Comparison of ENCODE assay signal across 24 cellular contexts in genomic region chr2:237343993-237344392, GRCh38.
"Had no signal": no experiment of that assay in that cellular context is flagged by ENCODE, and none has a peak within 500 bp of the region (broad histone marks: within the 10 kb centered on the region; RNA-seq: fewer than 3 reads in every experiment).

No MANE protein-coding gene starts in this region.

- DNase-seq: activated B cell treated with CpG ODN at 0.5 μM for 24 hours; activated CD4-positive, alpha-beta T cell treated with anti-CD3 and anti-CD28 coated beads for 1 hour; activated CD4-positive, alpha-beta T cell treated with anti-CD3 and anti-CD28 coated beads, Interleukin-2, amount 10 ng/mL, durations not matched to agents 24 days and 14 days; activated CD4-positive, alpha-beta T cell treated with anti-CD3 and anti-CD28 coated beads, Interleukin-2, amount 50 U/mL, for 48 hours; activated CD8-positive, alpha-beta memory T cell treated with anti-CD3 and anti-CD28 coated beads, Interleukin-2, amount 10 ng/mL, durations not matched to agents 7 days and 5 days; activated effector memory CD4-positive, alpha-beta T cell treated with Interleukin-2 at 50 U/mL for 16 hours; activated naive CD4-positive, alpha-beta T cell treated with anti-CD3 and anti-CD28 coated beads for 36 hours; activated T-cell treated with anti-CD3 and anti-CD28 coated beads, Interleukin-2, amount 50 U/mL, for 24 hours; brain microvascular endothelial cell; Kasumi-1; KBM-7; NCI-H1105 treated with DMSO at 0.1 percent for 48 hours; NCI-H1436 treated with DMSO at 0.1 percent for 48 hours; NCI-H187; NCI-H2081; NCI-H2171; NCI-H2227 treated with DMSO at 0.1 percent for 48 hours; NCI-H526; NCI-H774; T-cell; T-helper 2 cell; T1000 had no signal

- ATAC-seq: activated CD8-positive, alpha-beta memory T cell treated with anti-CD3 and anti-CD28 coated beads, Interleukin-2, amount 10 ng/mL, durations not matched to agents 7 days and 5 days; Right ventricle myocardium inferior; T-cell had no signal

- H3K27me3 ChIP-seq: brain microvascular endothelial cell had no signal

- H3K4me3 ChIP-seq: SK-N-MC had no signal

- H3K27ac ChIP-seq: brain microvascular endothelial cell, SK-N-MC had no signal
